In genomic region chr1:212607924-212608208, GRCh38 we compare ENCODE assay signal across 9 cellular contexts. TPM values are rescaled to one million over a fixed set of nuclear protein-coding genes. Genes with fewer than 3 reads are reported as not detected.
DNase-seq lines count a peak whose midpoint lies in the region; ATAC-seq, FAIRE-seq and TF ChIP-seq lines count a peak whose summit lies in the region.
"Had no signal": no experiment of that assay in that cellular context is flagged by ENCODE, and none has a peak within 500 bp of the region (broad histone marks: within the 10 kb centered on the region; RNA-seq: fewer than 3 reads in every experiment).

No MANE protein-coding gene starts in this region.

- H3K36me3 ChIP-seq in HepG2 (replicated peaks in 1 of 2; ENCODE audit: control insufficient read depth in 1 of 2, insufficient read depth in 2 of 2, low read length in 2 of 2) (no peaks in the 10 kb centered on the region), thyroid gland (no peaks in the 10 kb centered on the region)

- TF ChIP-seq POLR2A in HepG2 (IDR thresholded peaks at IDR 0.05; ENCODE audit: insufficient read depth in 1 of 2, low read depth in 2 of 2, low read length in 2 of 2) (no peak), thyroid gland (IDR thresholded peaks at IDR 0.05) (no peak), H54 (IDR thresholded peaks at IDR 0.05; ENCODE audit: low read depth, low read length) (no peak)

- H3K36me3 Mint-ChIP-seq in activated T-cell treated with anti-CD3 and anti-CD28 coated beads, Interleukin-2, amount 50 U/mL, for 24 hours (ENCODE audit: low read depth), result peaks cover 18% of the 10 kb centered on the region

- peak overlapping the region; percentile 84 for H3K9ac ChIP-seq in HepG2 (ENCODE audit: insufficient read depth, low read depth, low read length)

- H3K27me3 Mint-ChIP-seq in activated T-cell treated with anti-CD3 and anti-CD28 coated beads, Interleukin-2, amount 50 U/mL, for 24 hours, result peaks cover 59% of the 10 kb centered on the region

- no peaks in the 10 kb centered on the region for H3K9me3 Mint-ChIP-seq in activated T-cell treated with anti-CD3 and anti-CD28 coated beads, Interleukin-2, amount 50 U/mL, for 24 hours

- FAIRE-seq in HepG2 (lab: Jason Lieb, UNC) (no peak), H54 (lab: Jason Lieb, UNC) (no peak)
- FAIRE-seq: colon had no signal

- H3K79me2 ChIP-seq in HepG2 (ENCODE audit: insufficient read depth, low read length), result peaks cover 18% of the 10 kb centered on the region

- TF ChIP-seq EP300 in HepG2 (IDR thresholded peaks at IDR 0.05; ENCODE audit: low read depth in 2 of 2, low read length in 2 of 2), result no peak
- TF ChIP-seq EP300 in HepG2 (CRISPR knock-in tag; IDR thresholded peaks at IDR 0.05; ENCODE audit: borderline replicate concordance), result no peak

- BruUV-seq in HepG2 (replicated peaks; lab: Mats Ljungman, UMichigan), result TSS peak; percentile 85

- H3K4me1 Mint-ChIP-seq in activated T-cell treated with anti-CD3 and anti-CD28 coated beads, Interleukin-2, amount 50 U/mL, for 24 hours (ENCODE audit: low read depth), result peaks cover 58% of the 10 kb centered on the region

- CTCF ChIA-PET in HepG2 (lab: Yijun Ruan, JAX; ENCODE audit: low intra/inter-chr PET ratio, low total read pairs), result no interaction called here

- H3K27me3 ChIP-seq in HepG2 (ENCODE audit: control insufficient read depth in 1 of 2, insufficient read depth in 2 of 2, low read length in 2 of 2) (peaks cover 11 to 45% of the 10 kb centered on the region in 2 experiments), thyroid gland (no peaks in the 10 kb centered on the region)

- POLR2A ChIA-PET in HepG2 (lab: Yijun Ruan, JAX), result interaction anchor here (0.6 to 2.7 kb wide), 21 partner anchors 8 to 363 kb away, joined by 3 to 33 read pairs (median 5); partner anchors contain the start of genes FLVCR1 and PACC1

- TF ChIP-seq CTCF in astrocyte of the spinal cord (IDR thresholded peaks at IDR 0.05; ENCODE audit: low read depth, low read length), result no peak
- no peak for TF ChIP-seq CTCF in HepG2 (CRISPR knock-in tag; IDR thresholded peaks at IDR 0.05)
- no peak for TF ChIP-seq CTCF in thyroid gland (IDR thresholded peaks at IDR 0.05)

- H3K27ac Mint-ChIP-seq in activated T-cell treated with anti-CD3 and anti-CD28 coated beads, Interleukin-2, amount 50 U/mL, for 24 hours, result peak overlapping the region; percentile 66

- intact Hi-C loops in HepG2 (cut with micrococcal nuclease; ENCODE audit: unreplicated experiment), result loop anchor here (1.0 kb wide), 1 partner anchor 131 kb away; no protein-coding TSS in a partner anchor
- intact Hi-C loops in thyroid gland (cut with DNase I), result loop anchor here (5.0 kb wide), 2 partner anchors 51 to 131 kb away; no protein-coding TSS in a partner anchor

- peaks cover 29% of the 10 kb centered on the region for H4K20me1 ChIP-seq in HepG2 (ENCODE audit: insufficient read depth, low read length)

- no peak for DNase-seq in activated T-cell treated with anti-CD3 and anti-CD28 coated beads, Interleukin-2, amount 50 U/mL, for 24 hours
- no peak for DNase-seq in activated T-cell treated with anti-CD3 and anti-CD28 coated beads, Interleukin-2, amount 50 U/mL, for 48 hours
- DNase-seq in astrocyte of the spinal cord (ENCODE audit: low read depth, low spot score) (no peak), HepG2 (ENCODE audit: low spot score) (no peak), thyroid gland (no peak), RPMI8226 (no peak), H54 (ENCODE audit: insufficient read length, low spot score) (no peak)

- no peak for TF ChIP-seq RAD21 in HepG2 (CRISPR knock-in tag; IDR thresholded peaks at IDR 0.05)

- WGBS in HepG2 (ENCODE audit: low lambda C conversion rate), result 3% methylated on average over 13 of the region's 27 CpGs
- WGBS in thyroid gland, 2 donors, result 0 to 1% methylated on average over 16 to 26 of the region's 27 CpGs

- ATAC-seq in HG03354 (IDR thresholded peaks at IDR 0.05; ENCODE audit: poor library complexity, severe bottlenecking, unreplicated experiment) (peak; percentile 9), HepG2 (peak; percentile 17)

- H3K27ac ChIP-seq in HepG2 (ENCODE audit: extremely low read length, insufficient read depth, low read length) (peak overlapping the region; percentile 41), thyroid gland (peak overlapping the region; percentile 83 to 98 (median 95))

- H3K4me3 Mint-ChIP-seq in activated T-cell treated with anti-CD3 and anti-CD28 coated beads, Interleukin-2, amount 50 U/mL, for 24 hours, result peak overlapping the region; percentile 89

- H3K4me3 ChIP-seq in astrocyte of the spinal cord (ENCODE audit: low read depth, low read length) (peak overlapping the region; percentile 87), HepG2 (replicated peaks in 1 of 3; ENCODE audit: insufficient read depth in 1 of 3, low read depth in 2 of 3, low read length in 3 of 3) (peak overlapping the region; percentile 75 to 77 (median 76)), thyroid gland (replicated peaks in 1 of 3) (peak overlapping the region; percentile 14 to 73 (median 61))

- no peaks in the 10 kb centered on the region for H3K9me3 ChIP-seq in HepG2 (ENCODE audit: low read length)
- H3K9me3 ChIP-seq in thyroid gland, result no peaks in the 10 kb centered on the region

- in situ Hi-C loops in astrocyte of the spinal cord (cut with HindIII; ENCODE audit: low sequenced_read_pairs) (no loop called here), HepG2 (cut with HindIII; ENCODE audit: extremely low pct_ligation_motif_present, low pct_unique_long_range_greater_than_20kb) (no loop called here)

- H3K4me1 ChIP-seq in HepG2 (ENCODE audit: insufficient read depth, low read length) (peaks cover 48% of the 10 kb centered on the region), thyroid gland (peaks cover 19 to 37% of the 10 kb centered on the region in 2 donors)

- H3K4me2 ChIP-seq in HepG2 (ENCODE audit: low read depth, low read length), result peak overlapping the region; percentile 99

- no peak overlapping the region for H2AFZ ChIP-seq in HepG2 (ENCODE audit: low read length)

TF ChIP-seq in HepG2, 621 proteins besides CTCF, POLR2A, EP300 and RAD21 (continues in another document):
- TF ChIP-seq MTF2 (CRISPR knock-in tag; IDR thresholded peaks at IDR 0.05; ENCODE audit: borderline replicate concordance), result peak; percentile 73; the same call in 1 of the 2 replicates
- TF ChIP-seq GLI4 (CRISPR knock-in tag; IDR thresholded peaks at IDR 0.05; ENCODE audit: borderline replicate concordance), result 0 out of 2 replicates have a peak, but pooled peaks have one; percentile 17
- peak; percentile 77; the same call in 1 of the 2 replicates for TF ChIP-seq ZNF230 (CRISPR knock-in tag; IDR thresholded peaks at IDR 0.05)
- no peak for TF ChIP-seq TSC22D2 (CRISPR knock-in tag; IDR thresholded peaks at IDR 0.05; ENCODE audit: borderline replicate concordance)
- TF ChIP-seq ZNF747 (CRISPR knock-in tag; IDR thresholded peaks at IDR 0.05; ENCODE audit: borderline replicate concordance), result 0 out of 2 replicates have a peak, but pooled peaks have one; percentile 27
- TF ChIP-seq ZNF362 (CRISPR knock-in tag; IDR thresholded peaks at IDR 0.05; ENCODE audit: borderline replicate concordance), result peak; percentile 56; the same call in 1 of the 2 replicates

RNA-seq across cellular contexts. Expression of gene ATF3, which starts 0.7 kb away (rescaled TPM):
- total RNA-seq in HepG2 (2016; rRNA removed; fragmentation: Illumina TruSeq; extraction: Trizol) (3.6 and 5.0 TPM in 2 replicates), thyroid gland (10 to 100 TPM in 3 of 4 donors, 1 to 10 TPM in 1; 9.2 to 21.2 (median 14.7) TPM)
- total RNA-seq in HepG2 (2016; cell fraction: cytosol; rRNA removed; fragmentation: Illumina TruSeq; extraction: Trizol; ENCODE audit: low read depth), result 1.9 and 2.6 TPM in 2 replicates
- total RNA-seq in HepG2 (2016; cell fraction: insoluble cytoplasmic fraction; rRNA removed; fragmentation: Illumina TruSeq; extraction: Trizol), result 3.0 and 5.9 TPM in 2 replicates
- total RNA-seq in HepG2 (2016; cell fraction: membrane; rRNA removed; fragmentation: Illumina TruSeq; extraction: Trizol), result 3.1 and 3.3 TPM in 2 replicates
- total RNA-seq in HepG2 (2016; cell fraction: nucleus; rRNA removed; fragmentation: Illumina TruSeq; extraction: Trizol), result 8.8 and 10.0 TPM in 2 replicates
- 13.0 and 16.4 TPM in 2 replicates for polyA plus RNA-seq in HepG2 (2011; rRNA removed)
- 8.2 and 12.1 TPM in 2 replicates for polyA plus RNA-seq in HepG2 (2011; cell fraction: cytosol; rRNA removed)
- polyA plus RNA-seq in HepG2 (2011; cell fraction: nucleus; rRNA removed), result 25.9 and 26.8 TPM in 2 replicates
- 11.7 and 51.2 TPM in 2 replicates for polyA plus RNA-seq in HepG2 (2012)
- polyA plus RNA-seq in HepG2 (2016; cell fraction: cytosol; fragmentation: Illumina TruSeq; extraction: Trizol; ENCODE audit: low read depth), result 1.0 and 1.1 TPM in 2 replicates
- 4.8 and 6.8 TPM in 2 replicates for polyA plus RNA-seq in HepG2 (2016; cell fraction: insoluble cytoplasmic fraction; fragmentation: Illumina TruSeq; extraction: Trizol; ENCODE audit: low read depth)
- polyA plus RNA-seq in HepG2 (2016; cell fraction: membrane; fragmentation: Illumina TruSeq; extraction: Trizol; ENCODE audit: low read depth), result 1.8 and 2.5 TPM in 2 replicates
- polyA plus RNA-seq in HepG2 (2016; cell fraction: nucleus; fragmentation: Illumina TruSeq; extraction: Trizol; ENCODE audit: insufficient read depth, low read depth), result 13.0 and 17.6 TPM in 2 replicates
- 17.2 and 17.6 TPM in 2 replicates for polyA minus RNA-seq in HepG2 (2011; rRNA and poly(A)+ RNA removed; ENCODE audit: low replicate concordance)
- 5.8 and 9.3 TPM in 2 replicates for polyA minus RNA-seq in HepG2 (2011; cell fraction: cytosol; rRNA and poly(A)+ RNA removed)
- polyA minus RNA-seq in HepG2 (2011; cell fraction: nucleus; rRNA and poly(A)+ RNA removed), result 30.1 and 52.5 TPM in 2 replicates
